Comparison of ENCODE assay signal across 8 cellular contexts in genomic region chr3:9793161-9793781, GRCh38. TPM values are rescaled to one million over a fixed set of nuclear protein-coding genes. Genes with fewer than 3 reads are reported as not detected.
DNase-seq lines count a peak whose midpoint lies in the region; TF ChIP-seq lines count a peak whose summit lies in the region.

No MANE protein-coding gene starts in this region.

- H3K23ac ChIP-seq in neuronal stem cell (ENCODE audit: low read depth, low read length, poor library complexity): peak overlapping the region; percentile 82

- peaks cover 4% of the 10 kb centered on the region for H3K79me1 ChIP-seq in neuronal stem cell (ENCODE audit: low read depth, low read length)

- H3K4me1 ChIP-seq in neuronal stem cell (ENCODE audit: control insufficient read depth in 2 of 2, insufficient read depth in 1 of 2, low read depth in 1 of 2, low read length in 2 of 2): peaks cover 7 to 9% of the 10 kb centered on the region in 2 donors

- H3K27me3 Mint-ChIP-seq in IgD-negative memory B cell: no peaks in the 10 kb centered on the region
- H3K27me3 Mint-ChIP-seq in activated CD4-positive, alpha-beta memory T cell treated with anti-CD3 and anti-CD28 coated beads, Interleukin-2, amount 10 ng/mL, durations not matched to agents 7 days and 5 days: no peaks in the 10 kb centered on the region

- no peaks in the 10 kb centered on the region for H3K9me3 Mint-ChIP-seq in IgD-negative memory B cell
- no peaks in the 10 kb centered on the region for H3K9me3 Mint-ChIP-seq in activated CD4-positive, alpha-beta memory T cell treated with anti-CD3 and anti-CD28 coated beads, Interleukin-2, amount 10 ng/mL, durations not matched to agents 7 days and 5 days

- H3K27ac ChIP-seq in neuronal stem cell (replicated peaks; ENCODE audit: low read length): peak overlapping the region; percentile 49

- H3K4ac ChIP-seq in neuronal stem cell (ENCODE audit: low read length): peak overlapping the region; percentile 86

- H4K8ac ChIP-seq in neuronal stem cell (ENCODE audit: low read depth, low read length): no peak overlapping the region

- H3K9me3 ChIP-seq in neuronal stem cell (replicated peaks in 1 of 2; ENCODE audit: control insufficient read depth in 2 of 2, insufficient read depth in 1 of 2, low read depth in 1 of 2, low read length in 2 of 2): no peaks in the 10 kb centered on the region

- no CpG with 5 or more reads among the region's 23 CpGs for WGBS in neuronal stem cell (ENCODE audit: extremely low coverage in 2 of 2, insufficient read length in 2 of 2, insufficient replicate concordance in 1 of 2), 2 donors

- no peak overlapping the region for H2BK120ac ChIP-seq in neuronal stem cell (ENCODE audit: low read depth, low read length)

- H3K4me3 ChIP-seq in fibroblast of mammary gland (ENCODE audit: control insufficient read depth, low read depth, low read length) (peak overlapping the region; percentile 98), neuronal stem cell (ENCODE audit: low read length in 2 of 2) (peak overlapping the region; percentile 71 to 88)

- H3K4me3 Mint-ChIP-seq in IgD-negative memory B cell: peak overlapping the region; percentile 78 to 97 (median 96)
- peak overlapping the region; percentile 97 for H3K4me3 Mint-ChIP-seq in activated CD4-positive, alpha-beta memory T cell treated with anti-CD3 and anti-CD28 coated beads, Interleukin-2, amount 10 ng/mL, durations not matched to agents 7 days and 5 days

- H3K9ac ChIP-seq in neuronal stem cell (ENCODE audit: low read depth, low read length, poor library complexity): peak overlapping the region; percentile 95

- H3K4me2 ChIP-seq in neuronal stem cell (ENCODE audit: insufficient read depth, low read length, poor library complexity, severe bottlenecking): peak overlapping the region; percentile 77

- H2BK12ac ChIP-seq in neuronal stem cell (ENCODE audit: low read length): no peak overlapping the region

- H3K14ac ChIP-seq in neuronal stem cell (ENCODE audit: low read length): no peak overlapping the region

- DNase-seq in GM03348 (ENCODE audit: low spot score) (peak; percentile 63), fibroblast of mammary gland (ENCODE audit: low read depth) (peak; percentile 51), neuronal stem cell (ENCODE audit: low spot score) (no peak), COR-L47 (lab: John Stamatoyannopoulos, UW) (no peak), putamen (ENCODE audit: low spot score) (no peak)
- DNase-seq in activated CD4-positive, alpha-beta memory T cell treated with anti-CD3 and anti-CD28 coated beads, Interleukin-2, amount 10 ng/mL, durations not matched to agents 7 days and 5 days: peak; percentile 44
- no peak for DNase-seq in effector CD8-positive, alpha-beta T cell (lab: John Stamatoyannopoulos, UW)

- no peak for TF ChIP-seq CTCF in fibroblast of mammary gland (conservative IDR thresholded peaks at IDR 0.05; ENCODE audit: control insufficient read depth, insufficient read depth, low read depth, low read length)

- H3K18ac ChIP-seq in neuronal stem cell (ENCODE audit: low read length): peak overlapping the region; percentile 55

- CTCF ChIA-PET in activated CD4-positive, alpha-beta memory T cell treated with anti-CD3 and anti-CD28 coated beads, Interleukin-2, amount 10 ng/mL, durations not matched to agents 7 days and 5 days (lab: Charles Lee): interaction anchor here (0.6 to 1.9 kb wide), 10 partner anchors 13 to 407 kb away, joined by 3 to 20 read pairs (median 5); partner anchors contain the start of genes CRELD1, OGG1 and TTLL3

- H3K4me1 Mint-ChIP-seq in IgD-negative memory B cell: peaks cover 21 to 44% (median 40%) of the 10 kb centered on the region in 3 donors
- H3K4me1 Mint-ChIP-seq in activated CD4-positive, alpha-beta memory T cell treated with anti-CD3 and anti-CD28 coated beads, Interleukin-2, amount 10 ng/mL, durations not matched to agents 7 days and 5 days: peaks cover 63% of the 10 kb centered on the region

- peak overlapping the region; percentile 11 for H4K91ac ChIP-seq in neuronal stem cell (ENCODE audit: low read depth, low read length, poor library complexity)

- peak overlapping the region; percentile 98 for H2AFZ ChIP-seq in neuronal stem cell (ENCODE audit: low read length)

- H3K36me3 ChIP-seq in neuronal stem cell (replicated peaks in 1 of 2; ENCODE audit: control insufficient read depth in 2 of 2, insufficient read depth in 2 of 2, low read length in 2 of 2): peaks cover 30 to 67% of the 10 kb centered on the region in 2 donors

- H3K27ac Mint-ChIP-seq in IgD-negative memory B cell: peak overlapping the region; percentile 75 to 99 (median 97)
- peak overlapping the region; percentile 99 for H3K27ac Mint-ChIP-seq in activated CD4-positive, alpha-beta memory T cell treated with anti-CD3 and anti-CD28 coated beads, Interleukin-2, amount 10 ng/mL, durations not matched to agents 7 days and 5 days

- H2BK5ac ChIP-seq in neuronal stem cell (ENCODE audit: low read length): peak overlapping the region; percentile 4

- H3K36me3 Mint-ChIP-seq in IgD-negative memory B cell: peaks cover 10% of the 10 kb centered on the region
- peaks cover 68% of the 10 kb centered on the region for H3K36me3 Mint-ChIP-seq in activated CD4-positive, alpha-beta memory T cell treated with anti-CD3 and anti-CD28 coated beads, Interleukin-2, amount 10 ng/mL, durations not matched to agents 7 days and 5 days (ENCODE audit: low read depth)

- peak overlapping the region; percentile 13 for H2AK5ac ChIP-seq in neuronal stem cell (ENCODE audit: low read depth, low read length)

- POLR2A ChIA-PET in activated CD4-positive, alpha-beta memory T cell treated with anti-CD3 and anti-CD28 coated beads, Interleukin-2, amount 10 ng/mL, durations not matched to agents 7 days and 5 days (lab: Charles Lee): interaction anchor here (0.7 to 8.7 kb wide), 30 partner anchors 13 to 527 kb away, joined by 3 to 137 read pairs (median 6); partner anchors contain the start of genes BRPF1, CAMK1, CRELD1 and EMC3

- no peak overlapping the region for H2BK15ac ChIP-seq in neuronal stem cell (ENCODE audit: low read length)

- no peaks in the 10 kb centered on the region for H3K27me3 ChIP-seq in neuronal stem cell (ENCODE audit: control insufficient read depth in 3 of 3, insufficient read depth in 3 of 3, low read depth in 1 of 3, low read length in 3 of 3)

RNA-seq across cellular contexts. Expression of gene ARPC4, which starts 0.4 kb away (rescaled TPM):
- polyA plus RNA-seq in IgD-negative memory B cell: 262 TPM
- 100 to 1,000 TPM; 255 to 266 TPM for total RNA-seq in activated CD4-positive, alpha-beta memory T cell treated with anti-CD3 and anti-CD28 coated beads, Interleukin-2, amount 10 ng/mL, durations not matched to agents 7 days and 5 days
- 49.1 TPM for polyA plus RNA-seq in neuronal stem cell (2013, experiment 1 of 2)
- polyA plus RNA-seq in neuronal stem cell (2013, experiment 2 of 2): 46.8 TPM

RNA-seq across cellular contexts. Expression of gene TADA3, which starts 1.0 kb away (rescaled TPM):
- 52.6 TPM for polyA plus RNA-seq in IgD-negative memory B cell
- total RNA-seq in activated CD4-positive, alpha-beta memory T cell treated with anti-CD3 and anti-CD28 coated beads, Interleukin-2, amount 10 ng/mL, durations not matched to agents 7 days and 5 days: 10 to 100 TPM; 88.1 to 88.3 TPM
- 66.2 TPM for polyA plus RNA-seq in neuronal stem cell (2013, experiment 1 of 2)
- 65.3 TPM for polyA plus RNA-seq in neuronal stem cell (2013, experiment 2 of 2)

RNA-seq across cellular contexts. Expression of gene TTLL3, which starts 16.8 kb away (rescaled TPM):
- polyA plus RNA-seq in IgD-negative memory B cell: 10.5 TPM
- total RNA-seq in activated CD4-positive, alpha-beta memory T cell treated with anti-CD3 and anti-CD28 coated beads, Interleukin-2, amount 10 ng/mL, durations not matched to agents 7 days and 5 days: 10 to 100 TPM; 50.8 to 59.0 TPM
- 18.1 TPM for polyA plus RNA-seq in neuronal stem cell (2013, experiment 1 of 2)
- polyA plus RNA-seq in neuronal stem cell (2013, experiment 2 of 2): 16.9 TPM

RNA-seq across cellular contexts. Expression of gene CAMK1, which starts 23.5 kb away (rescaled TPM):
- 0.65 TPM for polyA plus RNA-seq in IgD-negative memory B cell
- total RNA-seq in activated CD4-positive, alpha-beta memory T cell treated with anti-CD3 and anti-CD28 coated beads, Interleukin-2, amount 10 ng/mL, durations not matched to agents 7 days and 5 days: 10 to 100 TPM; 18.5 to 20.2 TPM
- 15.0 TPM for polyA plus RNA-seq in neuronal stem cell (2013, experiment 1 of 2)
- 14.5 TPM for polyA plus RNA-seq in neuronal stem cell (2013, experiment 2 of 2)

RNA-seq across cellular contexts. Expression of gene OGG1, which starts 43.5 kb away (rescaled TPM):
- 20.7 TPM for polyA plus RNA-seq in IgD-negative memory B cell
- 10 to 100 TPM; 29.5 to 34.3 TPM for total RNA-seq in activated CD4-positive, alpha-beta memory T cell treated with anti-CD3 and anti-CD28 coated beads, Interleukin-2, amount 10 ng/mL, durations not matched to agents 7 days and 5 days
- polyA plus RNA-seq in neuronal stem cell (2013, experiment 1 of 2): 24.0 TPM
- 27.1 TPM for polyA plus RNA-seq in neuronal stem cell (2013, experiment 2 of 2)

Comparison
In these comparisons a context has a peak if more than half of its experiments do, and no peak if none do; other contexts are left out.
1. DNase-seq: peak in GM03348 (single experiment), activated CD4-positive, alpha-beta memory T cell treated with anti-CD3 and anti-CD28 coated beads, Interleukin-2, amount 10 ng/mL, durations not matched to agents 7 days and 5 days (single experiment) and fibroblast of mammary gland (single experiment); none in neuronal stem cell (single experiment), COR-L47 (single experiment), putamen (single experiment) and effector CD8-positive, alpha-beta T cell (single experiment).